Comparison of ENCODE assay signal across 19 cellular contexts in the genomic region with DNA sequence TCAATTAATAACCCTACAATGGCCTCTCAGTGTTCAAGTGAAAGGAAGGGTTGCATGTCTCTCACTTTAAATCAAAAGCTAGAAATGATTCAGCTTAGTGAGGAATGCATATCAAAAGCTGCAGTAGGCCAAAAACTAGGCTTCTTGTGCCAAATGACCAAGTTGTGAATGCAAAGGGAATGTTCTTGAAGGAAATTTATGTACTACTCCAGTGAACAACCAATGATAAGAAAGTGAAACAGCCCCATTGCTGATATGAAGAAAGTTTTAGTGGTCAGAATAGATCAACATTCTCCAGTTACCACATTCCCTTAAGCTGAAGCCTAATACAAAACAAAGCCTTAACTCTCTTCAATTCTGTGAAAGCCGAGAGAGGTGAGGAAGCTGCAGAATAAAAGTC. TPM values are rescaled to one million over a fixed set of nuclear protein-coding genes. Genes with fewer than 3 reads are reported as not detected.
DNase-seq lines count a peak whose midpoint lies in the region; ATAC-seq, FAIRE-seq and TF ChIP-seq lines count a peak whose summit lies in the region.
"Had no signal": no experiment of that assay in that cellular context is flagged by ENCODE, and none has a peak within 500 bp of the region (broad histone marks: within the 10 kb centered on the region; RNA-seq: fewer than 3 reads in every experiment).

No MANE protein-coding gene starts in this region.

- no peak overlapping the region; the same call in 1 of the 2 replicates for H2AFZ ChIP-seq in GM12878 (ENCODE audit: control insufficient read depth, low read depth, low read length)
- H2AFZ ChIP-seq: parathyroid adenoma had no signal

- in situ Hi-C loops in GM12878 (cut with MboI) = no loop called here

- TF ChIP-seq CTCF in GM12878 (IDR thresholded peaks at IDR 0.05 in 2 of 3, conservative IDR thresholded peaks at IDR 0.05 in 1 of 3; ENCODE audit: control insufficient read depth in 2 of 3, extremely low read depth in 1 of 3, insufficient read depth in 1 of 3, low read depth in 3 of 3, low read length in 3 of 3) = no peak

- RAD21 ChIA-PET in GM12878 (lab: Charles Lee; ENCODE audit: unreplicated experiment) = no interaction called here

- no TSS peak for BruUV-seq in GM12878 (replicated peaks; lab: Mats Ljungman, UMichigan)

- H3K27me3 ChIP-seq in GM12878 (replicated peaks in 1 of 2; ENCODE audit: control insufficient read depth in 2 of 2, insufficient read depth in 2 of 2, low read length in 1 of 2) = no peaks in the 10 kb centered on the region

- DNase-seq in Daoy (ENCODE audit: low read depth) = peak; percentile 6
- DNase-seq in GM12878 (ENCODE audit: low read depth, low spot score) = no peak
- no peak for DNase-seq in SIG-M5 treated with dmso at 0.1 percent for 504 hours (lab: John Stamatoyannopoulos, UW; ENCODE audit: unreplicated experiment)
- DNase-seq in SW480 (ENCODE audit: low spot score) = no peak
- DNase-seq in stimulated activated CD4-positive, alpha-beta T cell treated with anti-CD3 and anti-CD28 coated beads, Interleukin-12 subunit alpha, Interleukin-12 subunit beta, amount 100 ng/mL, for 4 hours = no peak
- DNase-seq in COR-L47 (lab: John Stamatoyannopoulos, UW) = no peak
- DNase-seq: head of caudate nucleus; KG1; NCI-H146; stimulated activated CD4-positive, alpha-beta T cell treated with anti-CD3 and anti-CD28 coated beads, Interleukin-15, amount 100 ng/mL, for 24 hours; substantia nigra had no signal

- WGBS in GM12878 (ENCODE audit: insufficient coverage, insufficient replicate concordance, low lambda C conversion rate, missing lambda C conversion rate) = 79% methylated on average over 1 of the region's 1 CpG

- TF ChIP-seq RAD21 in GM12878 (IDR thresholded peaks at IDR 0.05; ENCODE audit: insufficient read depth, low read depth, low read length) = no peak

- intact Hi-C loops in GM12878 (cut with micrococcal nuclease; ENCODE audit: unreplicated experiment) = no loop called here

- H3K36me3 ChIP-seq in GM12878 (ENCODE audit: control insufficient read depth in 2 of 2, insufficient read depth in 2 of 2, low read length in 1 of 2) = no peaks in the 10 kb centered on the region

- H3K4me3 ChIP-seq in GM12878 = no peak overlapping the region

- SMC1A ChIA-PET in GM12878 (lab: Charles Lee; ENCODE audit: uncharacterized antibody, unreplicated experiment) = no interaction called here

- H3K27ac ChIP-seq in GM12878 (ENCODE audit: control insufficient read depth, insufficient read depth) = no peak overlapping the region
- H3K27ac ChIP-seq: parathyroid adenoma had no signal

- CTCF ChIA-PET in GM12878 (lab: Yijun Ruan, JAX) = interaction anchor here (0.6 kb wide), 1 partner anchor 18 kb away, joined by 3 read pairs; no protein-coding TSS in a partner anchor

- H3K9me3 ChIP-seq in GM12878 (replicated peaks; ENCODE audit: control insufficient read depth, insufficient read depth, low read length) = no peaks in the 10 kb centered on the region; the same call in 2 of the 3 replicates

- ATAC-seq in GM19043 (IDR thresholded peaks at IDR 0.05; ENCODE audit: low read depth, unreplicated experiment) (peak; percentile 44), HG02938 (IDR thresholded peaks at IDR 0.05; ENCODE audit: unreplicated experiment) (peak; percentile 37), GM12878 (no peak)

- POLR2A ChIA-PET in GM12878 (lab: Charles Lee) = no interaction called here

- peak; percentile 35 for FAIRE-seq in GM12878 (lab: Jason Lieb, UNC)
- FAIRE-seq: endothelial cell of umbilical vein, G401.6 had no signal

- no peak overlapping the region for H3K4me2 ChIP-seq in GM12878 (ENCODE audit: control insufficient read depth, insufficient read depth)

- H3K79me2 ChIP-seq in GM12878 (ENCODE audit: control insufficient read depth, insufficient read depth, low read length) = no peaks in the 10 kb centered on the region
- H3K79me2 ChIP-seq: parathyroid adenoma had no signal

- H3K9ac ChIP-seq in GM12878 (ENCODE audit: control insufficient read depth, insufficient read depth, low read length) = no peak overlapping the region; the same call in 1 of the 2 replicates
- H3K9ac ChIP-seq: parathyroid adenoma had no signal

- H4K20me1 ChIP-seq in GM12878 (ENCODE audit: control insufficient read depth, insufficient read depth) = no peaks in the 10 kb centered on the region

- no peak for TF ChIP-seq EP300 in GM12878 (IDR thresholded peaks at IDR 0.05; ENCODE audit: borderline replicate concordance in 1 of 2, control insufficient read depth in 1 of 2, low read depth in 2 of 2, low read length in 2 of 2)

- no peaks in the 10 kb centered on the region; the same call in 1 of the 2 replicates for H3K4me1 ChIP-seq in GM12878 (ENCODE audit: control insufficient read depth, insufficient read depth, low read length)
- H3K4me1 ChIP-seq: parathyroid adenoma had no signal

- no peak for TF ChIP-seq POLR2A in GM12878 (IDR thresholded peaks at IDR 0.05; ENCODE audit: low read depth, low read length)

TF ChIP-seq in GM12878, 131 proteins besides CTCF, POLR2A, EP300 and RAD21:
- TF ChIP-seq IKZF2 (IDR thresholded peaks at IDR 0.05) = no peak
- TF ChIP-seq, protein P1, sequence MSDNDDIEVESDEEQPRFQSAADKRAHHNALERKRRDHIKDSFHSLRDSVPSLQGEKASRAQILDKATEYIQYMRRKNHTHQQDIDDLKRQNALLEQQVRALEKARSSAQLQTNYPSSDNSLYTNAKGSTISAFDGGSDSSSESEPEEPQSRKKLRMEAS (IDR thresholded peaks at IDR 0.05; ENCODE audit: low read depth, low read length) = no peak
- TF ChIP-seq, protein P2, sequence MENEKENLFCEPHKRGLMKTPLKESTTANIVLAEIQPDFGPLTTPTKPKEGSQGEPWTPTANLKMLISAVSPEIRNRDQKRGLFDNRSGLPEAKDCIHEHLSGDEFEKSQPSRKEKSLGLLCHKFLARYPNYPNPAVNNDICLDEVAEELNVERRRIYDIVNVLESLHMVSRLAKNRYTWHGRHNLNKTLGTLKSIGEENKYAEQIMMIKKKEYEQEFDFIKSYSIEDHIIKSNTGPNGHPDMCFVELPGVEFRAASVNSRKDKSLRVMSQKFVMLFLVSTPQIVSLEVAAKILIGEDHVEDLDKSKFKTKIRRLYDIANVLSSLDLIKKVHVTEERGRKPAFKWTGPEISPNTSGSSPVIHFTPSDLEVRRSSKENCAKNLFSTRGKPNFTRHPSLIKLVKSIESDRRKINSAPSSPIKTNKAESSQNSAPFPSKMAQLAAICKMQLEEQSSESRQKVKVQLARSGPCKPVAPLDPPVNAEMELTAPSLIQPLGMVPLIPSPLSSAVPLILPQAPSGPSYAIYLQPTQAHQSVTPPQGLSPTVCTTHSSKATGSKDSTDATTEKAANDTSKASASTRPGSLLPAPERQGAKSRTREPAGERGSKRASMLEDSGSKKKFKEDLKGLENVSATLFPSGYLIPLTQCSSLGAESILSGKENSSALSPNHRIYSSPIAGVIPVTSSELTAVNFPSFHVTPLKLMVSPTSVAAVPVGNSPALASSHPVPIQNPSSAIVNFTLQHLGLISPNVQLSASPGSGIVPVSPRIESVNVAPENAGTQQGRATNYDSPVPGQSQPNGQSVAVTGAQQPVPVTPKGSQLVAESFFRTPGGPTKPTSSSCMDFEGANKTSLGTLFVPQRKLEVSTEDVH (IDR thresholded peaks at IDR 0.05; ENCODE audit: low read depth, partially characterized antibody) = no peak
- no peak for TF ChIP-seq JUNB (IDR thresholded peaks at IDR 0.05)
- no peak for TF ChIP-seq NR2F1 (conservative IDR thresholded peaks at IDR 0.05)

RNA-seq across cellular contexts. Expression of a gene that starts 10.0 kb away (rescaled TPM):
- 0.11 TPM in 1 of 2 replicates, not detected in the other for total RNA-seq in Daoy (2014; rRNA removed; shearing (Covaris generic))
- not detected in 2 replicates for total RNA-seq in GM12878 (2013; cell fraction: nucleolus; rRNA removed)
- total RNA-seq in GM12878 (2014; rRNA removed) (0.11 and 0.16 TPM in 2 replicates), GM12878 (2014; rRNA removed; fragmentation: Illumina TruSeq; extraction: Trizol) (0.14 and 0.40 TPM in 2 replicates), GM12878 (2021) (0.10 and 0.27 TPM in 2 replicates)
- 0.55 TPM for polyA plus RNA-seq in GM12878 (2011; ENCODE audit: low read depth)
- polyA plus RNA-seq in GM12878 (2011; rRNA removed) (not detected in 2 replicates), GM12878 (2014; fragmentation: Illumina TruSeq; extraction: Trizol) (0.34 and 0.44 TPM in 2 replicates), GM12878 (2014; fragmentation: Nextera tagmentation; extraction: Ambion mirVana) (under 1 TPM; 0.11 to 0.43 TPM), GM12878 (2014; rRNA removed) (0.10 and 0.17 TPM in 2 replicates), GM12878 (2016; fragmentation: Nextera tagmentation; extraction: Ambion mirVana) (under 1 TPM in 1 of 2 experiments, not detected in 1; 0.31 TPM)
- polyA plus RNA-seq in GM12878 (2011; cell fraction: cytosol; rRNA removed) = not detected in 2 replicates
- not detected in 2 replicates for polyA plus RNA-seq in GM12878 (2011; cell fraction: nucleus; rRNA removed)
- 0.70 and 1.0 TPM in 2 replicates for polyA plus RNA-seq in GM12878 (2012)
- polyA minus RNA-seq in GM12878 (2011; rRNA and poly(A)+ RNA removed) = not detected in 2 replicates
- not detected in 2 replicates for polyA minus RNA-seq in GM12878 (2011; cell fraction: cytosol; rRNA and poly(A)+ RNA removed)
- not detected in 2 replicates for polyA minus RNA-seq in GM12878 (2011; cell fraction: nucleus; rRNA and poly(A)+ RNA removed)
- total RNA-seq: activated naive CD4-positive, alpha-beta T cell treated with anti-CD3 and anti-CD28 coated beads, Interleukin-2, amount 50 U/mL, for 72 hours; chondrocyte; endothelial cell of umbilical vein; NCI-H460 had no signal

RNA-seq across cellular contexts. Expression of a gene that starts 23.8 kb away (rescaled TPM):
- 9.6 and 15.7 TPM in 2 replicates for total RNA-seq in Daoy (2014; rRNA removed; shearing (Covaris generic))
- total RNA-seq in GM12878 (2013; cell fraction: nucleolus; rRNA removed) = 0.25 TPM in 1 of 2 replicates, not detected in the other
- 4.8 and 4.9 TPM in 2 replicates for total RNA-seq in GM12878 (2014; rRNA removed)
- total RNA-seq in GM12878 (2014; rRNA removed; fragmentation: Illumina TruSeq; extraction: Trizol) = 3.2 and 4.2 TPM in 2 replicates
- total RNA-seq in GM12878 (2021) = 5.3 and 5.4 TPM in 2 replicates
- polyA plus RNA-seq in GM12878 (2011; ENCODE audit: low read depth) = 2.0 TPM
- polyA plus RNA-seq in GM12878 (2011; rRNA removed) = 0.03 and 0.05 TPM in 2 replicates
- 0.04 and 0.08 TPM in 2 replicates for polyA plus RNA-seq in GM12878 (2011; cell fraction: cytosol; rRNA removed)
- polyA plus RNA-seq in GM12878 (2011; cell fraction: nucleus; rRNA removed) = 0.09 and 0.15 TPM in 2 replicates
- polyA plus RNA-seq in GM12878 (2012) = 1.9 and 2.3 TPM in 2 replicates
- 4.3 and 4.7 TPM in 2 replicates for polyA plus RNA-seq in GM12878 (2014; fragmentation: Illumina TruSeq; extraction: Trizol)
- under 1 TPM; 0.27 to 0.56 TPM for polyA plus RNA-seq in GM12878 (2014; fragmentation: Nextera tagmentation; extraction: Ambion mirVana)
- 1.9 and 2.7 TPM in 2 replicates for polyA plus RNA-seq in GM12878 (2014; rRNA removed)
- polyA plus RNA-seq in GM12878 (2016; fragmentation: Nextera tagmentation; extraction: Ambion mirVana) = 1 to 10 TPM in 1 of 2 experiments, under 1 TPM in 1; 0.74 to 1.0 TPM
- polyA minus RNA-seq in GM12878 (2011; rRNA and poly(A)+ RNA removed) = under 0.01 and 0.15 TPM in 2 replicates
- not detected in 2 replicates for polyA minus RNA-seq in GM12878 (2011; cell fraction: cytosol; rRNA and poly(A)+ RNA removed)
- under 0.01 and 0.24 TPM in 2 replicates for polyA minus RNA-seq in GM12878 (2011; cell fraction: nucleus; rRNA and poly(A)+ RNA removed)
- total RNA-seq: endothelial cell of umbilical vein had no signal
- polyA plus RNA-seq: endothelial cell of umbilical vein had no signal
